2 cellular contexts compared by ENCODE assay signal in genomic region chr6:71248306-71248705, GRCh38.
A peak's percentile ranks its signal among the peaks of the same experiment; 100 is the strongest.
TF ChIP-seq lines count a peak whose summit lies in the region.

No MANE protein-coding gene starts in this region.

TF ChIP-seq in IMR-90, 13 proteins besides CTCF, POLR2A, EP300 and RAD21:
- TF ChIP-seq BHLHE40 (IDR thresholded peaks at IDR 0.05; ENCODE audit: low read depth, low read length) (0 out of 2 replicates have a peak, but pooled peaks have one; percentile 13), MAFK (IDR thresholded peaks at IDR 0.05; ENCODE audit: low read depth, low read length) (no peak)

TF ChIP-seq in GM12878, 131 proteins besides CTCF, POLR2A, EP300 and RAD21:
- no peak for TF ChIP-seq ZBTB33 (IDR thresholded peaks at IDR 0.05)
- no peak for TF ChIP-seq HDAC6 (IDR thresholded peaks at IDR 0.05; ENCODE audit: unreplicated experiment)
- TF ChIP-seq ZNF24 (IDR thresholded peaks at IDR 0.05) = no peak
- TF ChIP-seq GATAD2B (conservative IDR thresholded peaks at IDR 0.05; ENCODE audit: low read depth) = no peak
- no peak for TF ChIP-seq RCOR1 (conservative IDR thresholded peaks at IDR 0.05; ENCODE audit: low read depth, low read length)
- no peak for TF ChIP-seq BACH1 (IDR thresholded peaks at IDR 0.05; ENCODE audit: borderline replicate concordance)
- peak; percentile 94 for TF ChIP-seq NR2F1 (conservative IDR thresholded peaks at IDR 0.05)
- no peak for TF ChIP-seq IRF3 (IDR thresholded peaks at IDR 0.05)
- 0 out of 2 replicates have a peak, but pooled peaks have one; percentile 27 for TF ChIP-seq MLLT1 (IDR thresholded peaks at IDR 0.05)
- peak; percentile 71 for TF ChIP-seq NR2C1 (IDR thresholded peaks at IDR 0.05)
- no peak for TF ChIP-seq CEBPZ (IDR thresholded peaks at IDR 0.05; ENCODE audit: low read depth, low read length)
- TF ChIP-seq TAF1 (IDR thresholded peaks at IDR 0.05; ENCODE audit: borderline replicate concordance, low read depth, low read length) = no peak
- no peak for TF ChIP-seq IKZF2 (IDR thresholded peaks at IDR 0.05)
- no peak for TF ChIP-seq EZH2 (IDR thresholded peaks at IDR 0.05; ENCODE audit: borderline replicate concordance, control insufficient read depth, low read depth, low read length)
- no peak for TF ChIP-seq BCL11A (IDR thresholded peaks at IDR 0.05; ENCODE audit: low read depth, low read length)
- TF ChIP-seq BMI1 (IDR thresholded peaks at IDR 0.05; ENCODE audit: borderline replicate concordance) = no peak
- no peak for TF ChIP-seq SP1 (IDR thresholded peaks at IDR 0.05; ENCODE audit: low read depth, low read length)
- no peak for TF ChIP-seq DPF2 (IDR thresholded peaks at IDR 0.05)
- peak; percentile 38; the same call in 1 of the 2 replicates for TF ChIP-seq PKNOX1 (IDR thresholded peaks at IDR 0.05)
- no peak for TF ChIP-seq NR2C2 (IDR thresholded peaks at IDR 0.05; ENCODE audit: borderline replicate concordance, control insufficient read depth, insufficient read length, low read depth)
- no peak for TF ChIP-seq STAT3 (IDR thresholded peaks at IDR 0.05; ENCODE audit: low read depth, low read length)
- no peak for TF ChIP-seq BRCA1 (IDR thresholded peaks at IDR 0.05; ENCODE audit: low read depth, low read length)
- no peak for TF ChIP-seq ZSCAN29 (IDR thresholded peaks at IDR 0.05)
- no peak for TF ChIP-seq EGR1 (IDR thresholded peaks at IDR 0.05; ENCODE audit: borderline replicate concordance in 1 of 2, low read depth in 2 of 2, low read length in 2 of 2)
- no peak for TF ChIP-seq PBX3 (IDR thresholded peaks at IDR 0.05; ENCODE audit: insufficient replicate concordance, low read depth, low read length)
- no peak for TF ChIP-seq RB1 (IDR thresholded peaks at IDR 0.05; ENCODE audit: borderline replicate concordance)
- peak; percentile 45 to 72; a peak in 3 of 4 replicates for TF ChIP-seq SRF (IDR thresholded peaks at IDR 0.05; ENCODE audit: low read depth in 2 of 2, low read length in 2 of 2)
- no peak for TF ChIP-seq IRF5 (IDR thresholded peaks at IDR 0.05; ENCODE audit: borderline replicate concordance)
- TF ChIP-seq SREBF1 (IDR thresholded peaks at IDR 0.05; ENCODE audit: low read length) = no peak
- no peak for TF ChIP-seq ZNF687 (IDR thresholded peaks at IDR 0.05)
- TF ChIP-seq SPI1 (IDR thresholded peaks at IDR 0.05; ENCODE audit: borderline replicate concordance, insufficient read depth, low read depth, low read length) = no peak
- TF ChIP-seq ATF7 (IDR thresholded peaks at IDR 0.05; ENCODE audit: low read depth) = peak; percentile 10; the same call in 1 of the 2 replicates
- TF ChIP-seq ZBTB4 (CRISPR knock-in tag; IDR thresholded peaks at IDR 0.05) = no peak
- no peak for TF ChIP-seq RFX5 (IDR thresholded peaks at IDR 0.05; ENCODE audit: low read depth, low read length)
- no peak for TF ChIP-seq RBBP5 (conservative IDR thresholded peaks at IDR 0.05)
- TF ChIP-seq GABPA (IDR thresholded peaks at IDR 0.05; ENCODE audit: low read depth) = no peak
- no peak for TF ChIP-seq ASH2L (IDR thresholded peaks at IDR 0.05; ENCODE audit: borderline replicate concordance, low read depth)
- TF ChIP-seq NFYA (IDR thresholded peaks at IDR 0.05; ENCODE audit: borderline replicate concordance, low read depth, low read length) = no peak
